ENCODE assay signal across 24 cellular contexts in genomic region chr1:79441243-79441642, GRCh38.
"Had no signal": no experiment of that assay in that cellular context is flagged by ENCODE, and none has a peak within 500 bp of the region (broad histone marks: within the 10 kb centered on the region; RNA-seq: fewer than 3 reads in every experiment).

No MANE protein-coding gene starts in this region.

- H3K27me3 ChIP-seq: cardiac muscle cell, esophagus squamous epithelium, tibial nerve had no signal

- H3K4me3 ChIP-seq: cardiac muscle cell, esophagus squamous epithelium, lower lobe of right lung, tibial nerve had no signal

- H3K4me1 Mint-ChIP-seq: activated B cell treated with CpG ODN at 0.5 μM for 24 hours; activated naive CD8-positive, alpha-beta T cell treated with anti-CD3 and anti-CD28 coated beads for 36 hours; activated T-helper 17 cell treated with anti-CD3 and anti-CD28 coated beads, Interleukin-2, amount 50 U/mL, for 72 hours; natural killer cell had no signal

- H3K4me1 ChIP-seq: esophagus squamous epithelium, lower lobe of right lung, tibial nerve had no signal

- H3K4me3 Mint-ChIP-seq: activated B cell treated with CpG ODN at 0.5 μM for 24 hours; activated CD4-positive, alpha-beta memory T cell treated with anti-CD3 and anti-CD28 coated beads for 36 hours; activated naive CD8-positive, alpha-beta T cell treated with anti-CD3 and anti-CD28 coated beads for 36 hours; activated T-helper 17 cell treated with anti-CD3 and anti-CD28 coated beads, Interleukin-2, amount 50 U/mL, for 72 hours; effector memory CD8-positive, alpha-beta T cell; natural killer cell had no signal

- H3K27me3 Mint-ChIP-seq: activated B cell treated with CpG ODN at 0.5 μM for 24 hours; activated CD4-positive, alpha-beta memory T cell treated with anti-CD3 and anti-CD28 coated beads for 36 hours; activated naive CD8-positive, alpha-beta T cell treated with anti-CD3 and anti-CD28 coated beads for 36 hours; activated T-helper 17 cell treated with anti-CD3 and anti-CD28 coated beads, Interleukin-2, amount 50 U/mL, for 72 hours; effector memory CD8-positive, alpha-beta T cell; progenitor cell of endocrine pancreas had no signal

- DNase-seq: activated B cell treated with CpG ODN at 0.5 μM for 24 hours; activated CD4-positive, alpha-beta memory T cell treated with anti-CD3 and anti-CD28 coated beads for 36 hours; activated CD4-positive, alpha-beta T cell treated with anti-CD3 and anti-CD28 coated beads for 4 hours; activated naive CD4-positive, alpha-beta T cell; activated naive CD8-positive, alpha-beta T cell treated with anti-CD3 and anti-CD28 coated beads for 36 hours; activated T-cell treated with anti-CD3 and anti-CD28 coated beads for 4 hours; amniotic stem cell; effector memory CD8-positive, alpha-beta T cell; esophagus squamous epithelium; foreskin fibroblast; hippocampal formation; islet precursor cell; lower lobe of right lung; natural killer cell; occipital lobe; stimulated activated CD4-positive, alpha-beta T cell treated with anti-CD3 and anti-CD28 coated beads, Interleukin-2, amount 100 ng/mL, for 24 hours; stimulated activated naive CD8-positive, alpha-beta T cell treated with anti-CD3 and anti-CD28 coated beads, Interleukin-15, Interleukin-2, amounts not matched to agents 100 U/mL and 50 U/mL, for 24 hours; substantia nigra; T-helper 9 cell had no signal

- H3K36me3 ChIP-seq: cardiac muscle cell, esophagus squamous epithelium, lower lobe of right lung, tibial nerve had no signal

- ATAC-seq: activated T-helper 17 cell treated with anti-CD3 and anti-CD28 coated beads, Interleukin-2, amount 50 U/mL, for 72 hours; effector memory CD8-positive, alpha-beta T cell; lower lobe of right lung; natural killer cell; stimulated activated naive CD8-positive, alpha-beta T cell treated with anti-CD3 and anti-CD28 coated beads, Interleukin-15, Interleukin-2, amounts not matched to agents 100 U/mL and 50 U/mL, for 24 hours had no signal

- FAIRE-seq: urothelium cell line had no signal

- H3K9me3 Mint-ChIP-seq: activated B cell treated with CpG ODN at 0.5 μM for 24 hours; activated T-helper 17 cell treated with anti-CD3 and anti-CD28 coated beads, Interleukin-2, amount 50 U/mL, for 72 hours had no signal

- H3K9me3 ChIP-seq: esophagus squamous epithelium, lower lobe of right lung, tibial nerve had no signal

- H3K27ac ChIP-seq: cardiac muscle cell, esophagus squamous epithelium, lower lobe of right lung, tibial nerve had no signal

- H3K36me3 Mint-ChIP-seq: activated CD4-positive, alpha-beta memory T cell treated with anti-CD3 and anti-CD28 coated beads for 36 hours; activated naive CD8-positive, alpha-beta T cell treated with anti-CD3 and anti-CD28 coated beads for 36 hours had no signal
